ENCODE assay signal across 2 cellular contexts in the genomic region with DNA sequence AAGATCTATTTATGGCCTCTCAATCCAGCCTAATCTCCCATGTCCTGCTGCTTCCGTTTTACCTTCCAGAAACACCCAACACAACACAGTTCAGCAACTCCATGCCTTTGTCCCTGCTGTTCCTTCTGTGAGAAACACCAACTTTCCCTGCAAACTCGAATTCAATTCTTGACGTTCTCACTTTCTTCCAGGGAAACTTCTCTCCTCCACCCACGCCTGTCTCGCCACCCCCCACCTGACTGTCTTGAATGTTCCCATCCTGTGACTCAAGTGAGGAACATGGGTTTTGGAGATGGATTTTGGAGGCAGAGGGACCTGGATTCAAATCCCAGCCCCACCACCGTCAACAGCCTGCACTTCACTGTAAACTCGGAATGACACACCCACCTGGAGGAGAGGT.
TF ChIP-seq lines count a peak whose summit lies in the region.

No MANE protein-coding gene starts in this region.

TF ChIP-seq in HCT116, 20 proteins besides CTCF, POLR2A, EP300 and RAD21:
- no peak for TF ChIP-seq EZH2phosphoT487 (IDR thresholded peaks at IDR 0.05; ENCODE audit: borderline replicate concordance)
- TF ChIP-seq CBX3 (IDR thresholded peaks at IDR 0.05; ENCODE audit: low read depth), result no peak
- TF ChIP-seq EZH2 (IDR thresholded peaks at IDR 0.05), result no peak
- no peak for TF ChIP-seq ZFX (IDR thresholded peaks at IDR 0.05)
- no peak for TF ChIP-seq ELF1 (IDR thresholded peaks at IDR 0.05; ENCODE audit: borderline replicate concordance, low read depth)
- TF ChIP-seq, protein P1, sequence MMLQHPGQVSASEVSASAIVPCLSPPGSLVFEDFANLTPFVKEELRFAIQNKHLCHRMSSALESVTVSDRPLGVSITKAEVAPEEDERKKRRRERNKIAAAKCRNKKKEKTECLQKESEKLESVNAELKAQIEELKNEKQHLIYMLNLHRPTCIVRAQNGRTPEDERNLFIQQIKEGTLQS (IDR thresholded peaks at IDR 0.05), result no peak

TF ChIP-seq in HEK293T, 16 proteins besides CTCF, POLR2A, EP300 and RAD21:
- TF ChIP-seq HDGF (IDR thresholded peaks at IDR 0.05; ENCODE audit: borderline replicate concordance) (no peak), FOXA1 (IDR thresholded peaks at IDR 0.05) (no peak), BHLHE40 (IDR thresholded peaks at IDR 0.05; ENCODE audit: borderline replicate concordance) (no peak), ARNT (IDR thresholded peaks at IDR 0.05) (no peak), LEF1 (IDR thresholded peaks at IDR 0.05; ENCODE audit: borderline replicate concordance) (no peak), ZNF384 (IDR thresholded peaks at IDR 0.05) (no peak), NFRKB (IDR thresholded peaks at IDR 0.05) (no peak), CTBP1 (IDR thresholded peaks at IDR 0.05; ENCODE audit: borderline replicate concordance) (no peak), ELF4 (IDR thresholded peaks at IDR 0.05) (no peak), FOXM1 (IDR thresholded peaks at IDR 0.05; ENCODE audit: borderline replicate concordance) (no peak), SUZ12 (IDR thresholded peaks at IDR 0.05) (no peak), SP1 (IDR thresholded peaks at IDR 0.05) (no peak), TARDBP (IDR thresholded peaks at IDR 0.05) (no peak)
- TF ChIP-seq, protein P2, sequence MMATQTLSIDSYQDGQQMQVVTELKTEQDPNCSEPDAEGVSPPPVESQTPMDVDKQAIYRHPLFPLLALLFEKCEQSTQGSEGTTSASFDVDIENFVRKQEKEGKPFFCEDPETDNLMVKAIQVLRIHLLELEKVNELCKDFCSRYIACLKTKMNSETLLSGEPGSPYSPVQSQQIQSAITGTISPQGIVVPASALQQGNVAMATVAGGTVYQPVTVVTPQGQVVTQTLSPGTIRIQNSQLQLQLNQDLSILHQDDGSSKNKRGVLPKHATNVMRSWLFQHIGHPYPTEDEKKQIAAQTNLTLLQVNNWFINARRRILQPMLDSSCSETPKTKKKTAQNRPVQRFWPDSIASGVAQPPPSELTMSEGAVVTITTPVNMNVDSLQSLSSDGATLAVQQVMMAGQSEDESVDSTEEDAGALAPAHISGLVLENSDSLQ (IDR thresholded peaks at IDR 0.05), result no peak
TF ChIP-seq in HEK293T: peak in this region for 0.
